In genomic region chr19:44671400-44671799, GRCh38 we compare ENCODE assay signal across 20 cellular contexts. TPM values are rescaled to one million over a fixed set of nuclear protein-coding genes. Genes with fewer than 3 reads are reported as not detected.
DNase-seq lines count a peak whose midpoint lies in the region; ATAC-seq and TF ChIP-seq lines count a peak whose summit lies in the region.
"Had no signal": no experiment of that assay in that cellular context is flagged by ENCODE, and none has a peak within 500 bp of the region (broad histone marks: within the 10 kb centered on the region; RNA-seq: fewer than 3 reads in every experiment).

Gene CEACAM19 (plus strand): TSS chr19:44671482. CDS start chr19:44671932, 450 bp downstream.

- H3K36me3 Mint-ChIP-seq in activated T-helper 17 cell treated with anti-CD3 and anti-CD28 coated beads, Interleukin-2, amount 50 U/mL, for 72 hours (ENCODE audit: low read depth), result no peaks in the 10 kb centered on the region
- H3K36me3 Mint-ChIP-seq: activated naive CD8-positive, alpha-beta T cell treated with anti-CD3 and anti-CD28 coated beads, Interleukin-2, amount 10 ng/mL, durations not matched to agents 7 days and 5 days had no signal

- DNase-seq in GM13977 (ENCODE audit: low spot score) (peak; percentile 43), left lung (no peak), testis (no peak), HK-2 (ENCODE audit: unreplicated experiment) (no peak)
- DNase-seq in stimulated activated CD4-positive, alpha-beta T cell treated with anti-CD3 and anti-CD28 coated beads, Interleukin-4, amount 100 ng/mL, for 4 hours, result no peak
- DNase-seq: activated CD4-positive, CD25-positive, alpha-beta regulatory T cell treated with anti-CD3 and anti-CD28 coated beads, Interleukin-2, amount 50 U/mL, for 72 hours; activated naive CD8-positive, alpha-beta T cell treated with anti-CD3 and anti-CD28 coated beads, Interleukin-2, amount 10 ng/mL, durations not matched to agents 7 days and 5 days; AML-193; body of pancreas; colonic mucosa; COR-L47; foreskin melanocyte; hypothalamus; NCI-H1436; nephron progenitor cell; spleen had no signal

- ATAC-seq in activated T-helper 17 cell treated with anti-CD3 and anti-CD28 coated beads, Interleukin-2, amount 50 U/mL, for 72 hours (replicated peaks), result peak; percentile 62
- peak; percentile 78 for ATAC-seq in left lung
- no peak for ATAC-seq in GM21825 (IDR thresholded peaks at IDR 0.05; ENCODE audit: unreplicated experiment)
- ATAC-seq: body of pancreas had no signal

- in situ Hi-C loops in GM13977 (cut with MboI; ENCODE audit: low pct_unique_long_range_greater_than_20kb, low sequenced_read_pairs, unreplicated experiment), result no loop called here

- H3K4me1 Mint-ChIP-seq in activated T-helper 17 cell treated with anti-CD3 and anti-CD28 coated beads, Interleukin-2, amount 50 U/mL, for 72 hours, result no peaks in the 10 kb centered on the region
- H3K4me1 Mint-ChIP-seq: activated naive CD8-positive, alpha-beta T cell treated with anti-CD3 and anti-CD28 coated beads, Interleukin-2, amount 10 ng/mL, durations not matched to agents 7 days and 5 days had no signal

- intact Hi-C loops in left lung (cut with DNase I), result no loop called here
- intact Hi-C loops in testis (cut with DNase I; ENCODE audit: low total_unique reads), result no loop called here

- H3K36me3 ChIP-seq in left lung (no peaks in the 10 kb centered on the region), testis (ENCODE audit: low read depth, missing control alignments) (no peaks in the 10 kb centered on the region)
- H3K36me3 ChIP-seq: colonic mucosa, spleen, thoracic aorta had no signal

- WGBS in testis, 2 donors, result 75 to 93% methylated on average over 2 of the region's 2 CpGs

- H3K4me3 ChIP-seq in left lung (no peak within 1 kb of the TSS), testis (no peak within 1 kb of the TSS)
- H3K4me3 ChIP-seq: body of pancreas, colonic mucosa, spleen, thoracic aorta had no signal

- no peaks in the 10 kb centered on the region for H3K27me3 Mint-ChIP-seq in activated T-helper 17 cell treated with anti-CD3 and anti-CD28 coated beads, Interleukin-2, amount 50 U/mL, for 72 hours
- H3K27me3 Mint-ChIP-seq: activated naive CD8-positive, alpha-beta T cell treated with anti-CD3 and anti-CD28 coated beads, Interleukin-2, amount 10 ng/mL, durations not matched to agents 7 days and 5 days had no signal

- no peak within 1 kb of the TSS for H3K27ac Mint-ChIP-seq in activated T-helper 17 cell treated with anti-CD3 and anti-CD28 coated beads, Interleukin-2, amount 50 U/mL, for 72 hours
- H3K27ac Mint-ChIP-seq: activated naive CD8-positive, alpha-beta T cell treated with anti-CD3 and anti-CD28 coated beads, Interleukin-2, amount 10 ng/mL, durations not matched to agents 7 days and 5 days; activated T-helper 1 cell treated with anti-CD3 and anti-CD28 coated beads, Interleukin-12 subunit alpha, Interleukin-12 subunit beta, Interleukin-2, Interleukin-4 antibody, amounts not matched to agents 30 ng/mL and 10 ng/mL and 1 ng/mL, durations not matched to agents 14 hours and 24 hours and 36 hours had no signal

- TF ChIP-seq POLR2A in testis (IDR thresholded peaks at IDR 0.05), result no peak

- H3K27me3 ChIP-seq in left lung, result no peaks in the 10 kb centered on the region
- no peaks in the 10 kb centered on the region for H3K27me3 ChIP-seq in testis
- H3K27me3 ChIP-seq: body of pancreas, colonic mucosa, spleen had no signal

- H3K27ac ChIP-seq in left lung, result no peak within 1 kb of the TSS
- H3K27ac ChIP-seq in testis, result no peak within 1 kb of the TSS
- H3K27ac ChIP-seq: body of pancreas, colonic mucosa, spleen, thoracic aorta had no signal

- H3K4me1 ChIP-seq in left lung (no peaks in the 10 kb centered on the region), testis (no peaks in the 10 kb centered on the region)
- H3K4me1 ChIP-seq: body of pancreas, colonic mucosa, spleen had no signal

- H3K9me3 Mint-ChIP-seq in activated T-helper 17 cell treated with anti-CD3 and anti-CD28 coated beads, Interleukin-2, amount 50 U/mL, for 72 hours, result no peaks in the 10 kb centered on the region
- H3K9me3 Mint-ChIP-seq: activated naive CD8-positive, alpha-beta T cell treated with anti-CD3 and anti-CD28 coated beads, Interleukin-2, amount 10 ng/mL, durations not matched to agents 7 days and 5 days; activated T-helper 1 cell treated with anti-CD3 and anti-CD28 coated beads, Interleukin-12 subunit alpha, Interleukin-12 subunit beta, Interleukin-2, Interleukin-4 antibody, amounts not matched to agents 30 ng/mL and 10 ng/mL and 1 ng/mL, durations not matched to agents 14 hours and 24 hours and 36 hours; nephron progenitor cell had no signal

- no peak within 1 kb of the TSS for H3K4me3 Mint-ChIP-seq in activated T-helper 17 cell treated with anti-CD3 and anti-CD28 coated beads, Interleukin-2, amount 50 U/mL, for 72 hours
- H3K4me3 Mint-ChIP-seq: activated naive CD8-positive, alpha-beta T cell treated with anti-CD3 and anti-CD28 coated beads, Interleukin-2, amount 10 ng/mL, durations not matched to agents 7 days and 5 days; activated T-helper 1 cell treated with anti-CD3 and anti-CD28 coated beads, Interleukin-12 subunit alpha, Interleukin-12 subunit beta, Interleukin-2, Interleukin-4 antibody, amounts not matched to agents 30 ng/mL and 10 ng/mL and 1 ng/mL, durations not matched to agents 14 hours and 24 hours and 36 hours; nephron progenitor cell had no signal

- TF ChIP-seq CTCF in GM13977 (IDR thresholded peaks at IDR 0.05; ENCODE audit: extremely low read depth, insufficient read depth, missing control alignments) (no peak), left lung (IDR thresholded peaks at IDR 0.05) (no peak), testis (IDR thresholded peaks at IDR 0.05) (no peak)

- no peaks in the 10 kb centered on the region for H3K9me3 ChIP-seq in left lung
- no peaks in the 10 kb centered on the region for H3K9me3 ChIP-seq in testis
- H3K9me3 ChIP-seq: body of pancreas, colonic mucosa, spleen, thoracic aorta had no signal

RNA-seq across cellular contexts. Expression of gene CEACAM19, which starts in this region (rescaled TPM):
- total RNA-seq in activated T-helper 17 cell treated with anti-CD3 and anti-CD28 coated beads, Interleukin-2, amount 50 U/mL, for 72 hours, result 1 to 10 TPM; 1.1 to 1.6 TPM
- total RNA-seq in left lung, result 1 to 10 TPM; 4.1 to 5.4 TPM
- 10 to 100 TPM in 1 of 2 donors, 1 to 10 TPM in 1; 9.9 to 11.2 TPM for total RNA-seq in testis
- 14.7 TPM for polyA plus RNA-seq in testis (ENCODE audit: insufficient read depth, low read depth, low replicate concordance)
